ENCODE assay signal across 13 cellular contexts in genomic region chr1:185337221-185337620, GRCh38. TPM values are rescaled to one million over a fixed set of nuclear protein-coding genes. Genes with fewer than 3 reads are reported as not detected.
A peak's percentile ranks its signal among the peaks of the same experiment; 100 is the strongest.
DNase-seq lines count a peak whose midpoint lies in the region; ATAC-seq and TF ChIP-seq lines count a peak whose summit lies in the region.
"Had no signal": no experiment of that assay in that cellular context is flagged by ENCODE, and none has a peak within 500 bp of the region (broad histone marks: within the 10 kb centered on the region; RNA-seq: fewer than 3 reads in every experiment).

No MANE protein-coding gene starts in this region.

- H3K4me3 ChIP-seq in cardiac fibroblast (replicated peaks in 1 of 2; ENCODE audit: low read depth in 2 of 2, low read length in 2 of 2), result no peak overlapping the region

- TF ChIP-seq CTCF in cardiac fibroblast (IDR thresholded peaks at IDR 0.05; ENCODE audit: low read depth, low read length), result no peak

- peak; percentile 64 for DNase-seq in EH (ENCODE audit: low read depth)
- peak; percentile 79 for DNase-seq in MV-4-11 (lab: John Stamatoyannopoulos, UW)
- peak; percentile 22 to 68 for DNase-seq in cardiac fibroblast (ENCODE audit: low read depth in 2 of 2)
- no peak for DNase-seq in natural killer cell treated with Interleukin-12 subunit alpha and Interleukin-12 subunit beta and Interleukin-15 and Interleukin-18, amount 100 ng/mL, for 72 hours (ENCODE audit: low spot score)
- DNase-seq in NCI-H187 treated with DMSO at 0.1 percent for 48 hours (lab: John Stamatoyannopoulos, UW), result no peak
- no peak for DNase-seq in activated CD8-positive, alpha-beta memory T cell treated with anti-CD3 and anti-CD28 coated beads, Interleukin-2, amount 50 U/mL, for 48 hours
- DNase-seq: activated CD4-positive, alpha-beta T cell treated with anti-CD3 and anti-CD28 coated beads, Interleukin-2, amount 10 ng/mL, durations not matched to agents 24 days and 14 days; foreskin keratinocyte; KG1; naive B cell; NCI-H1930; substantia nigra had no signal

- H3K9me3 Mint-ChIP-seq in natural killer cell treated with Interleukin-12 subunit alpha and Interleukin-12 subunit beta and Interleukin-15 and Interleukin-18, amount 100 ng/mL, for 72 hours, result no peaks in the 10 kb centered on the region
- H3K9me3 Mint-ChIP-seq: naive B cell had no signal

- no peaks in the 10 kb centered on the region for H3K27me3 Mint-ChIP-seq in natural killer cell treated with Interleukin-12 subunit alpha and Interleukin-12 subunit beta and Interleukin-15 and Interleukin-18, amount 100 ng/mL, for 72 hours
- H3K27me3 Mint-ChIP-seq: naive B cell had no signal

- no peak for ATAC-seq in natural killer cell treated with Interleukin-12 subunit alpha and Interleukin-12 subunit beta and Interleukin-15 and Interleukin-18, amount 100 ng/mL, for 72 hours
- no peak for ATAC-seq in GM18870 (IDR thresholded peaks at IDR 0.05; ENCODE audit: unreplicated experiment)
- ATAC-seq: foreskin keratinocyte had no signal

- peak overlapping the region; percentile 91 to 92 for H3K27ac Mint-ChIP-seq in natural killer cell treated with Interleukin-12 subunit alpha and Interleukin-12 subunit beta and Interleukin-15 and Interleukin-18, amount 100 ng/mL, for 72 hours
- H3K27ac Mint-ChIP-seq: activated CD4-positive, alpha-beta T cell treated with anti-CD3 and anti-CD28 coated beads, Interleukin-2, amount 10 ng/mL, durations not matched to agents 24 days and 14 days had no signal

- peaks cover 58 to 65% of the 10 kb centered on the region in 2 donors for H3K4me1 Mint-ChIP-seq in natural killer cell treated with Interleukin-12 subunit alpha and Interleukin-12 subunit beta and Interleukin-15 and Interleukin-18, amount 100 ng/mL, for 72 hours (ENCODE audit: low read depth in 2 of 2)

- H3K36me3 Mint-ChIP-seq in natural killer cell treated with Interleukin-12 subunit alpha and Interleukin-12 subunit beta and Interleukin-15 and Interleukin-18, amount 100 ng/mL, for 72 hours, result peaks cover 4% of the 10 kb centered on the region
- H3K36me3 Mint-ChIP-seq: naive B cell had no signal

- peak overlapping the region; percentile 67 for H3K4me3 Mint-ChIP-seq in natural killer cell treated with Interleukin-12 subunit alpha and Interleukin-12 subunit beta and Interleukin-15 and Interleukin-18, amount 100 ng/mL, for 72 hours
- H3K4me3 Mint-ChIP-seq: activated CD4-positive, alpha-beta T cell treated with anti-CD3 and anti-CD28 coated beads, Interleukin-2, amount 10 ng/mL, durations not matched to agents 24 days and 14 days; naive B cell had no signal

RNA-seq across cellular contexts. Expression of gene IVNS1ABP, which starts 20.2 kb away (rescaled TPM):
- total RNA-seq in natural killer cell treated with Interleukin-12 subunit alpha and Interleukin-12 subunit beta and Interleukin-15 and Interleukin-18, amount 100 ng/mL, for 72 hours, result 100 to 1,000 TPM; 744 to 950 TPM

Comparison
In these comparisons a context has a peak if more than half of its experiments do, and no peak if none do; other contexts are left out.
1. DNase-seq: peak in EH (single experiment), MV-4-11 (single experiment) and cardiac fibroblast (2 of 2); none in natural killer cell treated with Interleukin-12 subunit alpha and Interleukin-12 subunit beta and Interleukin-15 and Interleukin-18, amount 100 ng/mL, for 72 hours (single experiment), NCI-H187 treated with DMSO at 0.1 percent for 48 hours (single experiment) and activated CD8-positive, alpha-beta memory T cell treated with anti-CD3 and anti-CD28 coated beads, Interleukin-2, amount 50 U/mL, for 48 hours (single experiment).